10 cellular contexts compared by ENCODE assay signal in the genomic region with DNA sequence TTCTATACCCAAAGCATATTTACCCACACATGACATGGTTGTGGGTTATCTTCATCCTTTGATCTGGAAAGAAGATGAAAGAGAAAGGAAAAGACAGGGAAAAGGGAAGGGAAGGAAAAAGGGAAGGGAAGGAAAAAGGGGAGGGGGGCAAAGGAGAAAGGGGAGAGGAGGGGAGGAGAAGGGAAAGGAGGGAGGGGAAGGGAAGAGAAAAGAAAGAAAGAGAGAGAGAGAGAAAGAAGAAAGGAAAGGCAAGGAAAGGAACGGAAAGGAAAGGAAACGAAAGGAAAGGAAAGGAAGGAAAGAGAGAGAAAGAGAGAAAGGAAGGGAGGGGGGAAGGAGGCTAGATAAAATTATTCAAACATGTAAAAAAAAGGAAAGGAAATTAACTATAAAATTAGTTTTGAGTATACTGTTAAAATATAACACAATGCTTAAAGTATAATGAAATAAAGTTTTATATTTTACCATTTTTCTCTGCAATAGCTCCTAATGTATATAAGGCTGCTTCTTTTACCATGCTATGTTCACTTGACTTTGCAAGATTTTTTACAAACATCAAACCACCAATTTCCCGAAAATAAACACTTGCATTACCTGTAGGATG. TPM values are rescaled to one million over a fixed set of nuclear protein-coding genes. Genes with fewer than 3 reads are reported as not detected.
"Had no signal": no experiment of that assay in that cellular context is flagged by ENCODE, and none has a peak within 500 bp of the region (broad histone marks: within the 10 kb centered on the region; RNA-seq: fewer than 3 reads in every experiment).

No MANE protein-coding gene starts in this region.

- H3K27ac ChIP-seq: HL-60 had no signal

- H3K4me3 ChIP-seq: GM23338 had no signal

- FAIRE-seq: H1, H54 had no signal

- DNase-seq: H9, HCEC 1CT, HFFc6, IMR-90, KBM-7 had no signal

- ATAC-seq: GM23338 had no signal

- H3K4me3 Mint-ChIP-seq: GM23338, H9, HFFc6 had no signal

- H3K9me3 Mint-ChIP-seq: GM23338, H9, HFFc6 had no signal

- H3K27ac Mint-ChIP-seq: GM23338, H9, HFFc6 had no signal

- H2AFZ ChIP-seq: GM23338 had no signal

- H3K4me1 Mint-ChIP-seq: GM23338, H9 had no signal

- H3K4me2 ChIP-seq: GM23338 had no signal

RNA-seq across cellular contexts. Expression of a gene that starts 11.2 kb away (rescaled TPM):
- total RNA-seq: GM23338, H1, H9, HFFc6, HT1080, IMR-90 had no signal
- polyA plus RNA-seq: GM23338, H1, IMR-90 had no signal

RNA-seq across cellular contexts. Expression of a gene that starts 54.0 kb away (rescaled TPM):
- total RNA-seq: HFFc6, HT1080, IMR-90 had no signal
- polyA plus RNA-seq: IMR-90 had no signal
